In the genomic region with DNA sequence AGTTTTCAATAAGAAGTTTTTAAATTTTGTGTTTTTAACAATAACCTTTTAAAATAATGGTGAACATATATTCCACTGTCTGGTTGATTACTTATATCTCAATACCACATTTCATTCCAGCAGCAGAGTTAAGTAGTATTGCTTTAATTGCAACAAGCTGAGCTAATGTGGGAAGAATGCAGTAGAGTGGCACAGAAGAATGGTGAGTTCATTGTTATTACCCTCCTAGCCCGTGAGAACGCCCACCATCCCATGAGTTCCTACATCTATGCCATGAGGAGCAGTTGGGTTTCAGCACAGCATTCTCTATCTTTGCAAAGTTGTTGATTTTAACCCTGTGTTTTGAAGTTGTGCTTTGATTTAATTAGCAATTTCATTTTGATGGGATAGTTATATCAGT, we compare ENCODE assay signal across 1 cellular context.
TF ChIP-seq lines count a peak whose summit lies in the region.

No MANE protein-coding gene starts in this region.

TF ChIP-seq in GM23338, 12 proteins besides CTCF, POLR2A, EP300 and RAD21 (continued from another document):
- TF ChIP-seq POLR2AphosphoS5 (IDR thresholded peaks at IDR 0.05; ENCODE audit: low read depth), result no peak
- no peak for TF ChIP-seq EZH2 (IDR thresholded peaks at IDR 0.05; ENCODE audit: low read depth, unreplicated experiment)
- TF ChIP-seq STAT1 (IDR thresholded peaks at IDR 0.05; ENCODE audit: unreplicated experiment), result no peak
- TF ChIP-seq NANOG (IDR thresholded peaks at IDR 0.05; ENCODE audit: borderline replicate concordance), result no peak
- TF ChIP-seq, protein P1, sequence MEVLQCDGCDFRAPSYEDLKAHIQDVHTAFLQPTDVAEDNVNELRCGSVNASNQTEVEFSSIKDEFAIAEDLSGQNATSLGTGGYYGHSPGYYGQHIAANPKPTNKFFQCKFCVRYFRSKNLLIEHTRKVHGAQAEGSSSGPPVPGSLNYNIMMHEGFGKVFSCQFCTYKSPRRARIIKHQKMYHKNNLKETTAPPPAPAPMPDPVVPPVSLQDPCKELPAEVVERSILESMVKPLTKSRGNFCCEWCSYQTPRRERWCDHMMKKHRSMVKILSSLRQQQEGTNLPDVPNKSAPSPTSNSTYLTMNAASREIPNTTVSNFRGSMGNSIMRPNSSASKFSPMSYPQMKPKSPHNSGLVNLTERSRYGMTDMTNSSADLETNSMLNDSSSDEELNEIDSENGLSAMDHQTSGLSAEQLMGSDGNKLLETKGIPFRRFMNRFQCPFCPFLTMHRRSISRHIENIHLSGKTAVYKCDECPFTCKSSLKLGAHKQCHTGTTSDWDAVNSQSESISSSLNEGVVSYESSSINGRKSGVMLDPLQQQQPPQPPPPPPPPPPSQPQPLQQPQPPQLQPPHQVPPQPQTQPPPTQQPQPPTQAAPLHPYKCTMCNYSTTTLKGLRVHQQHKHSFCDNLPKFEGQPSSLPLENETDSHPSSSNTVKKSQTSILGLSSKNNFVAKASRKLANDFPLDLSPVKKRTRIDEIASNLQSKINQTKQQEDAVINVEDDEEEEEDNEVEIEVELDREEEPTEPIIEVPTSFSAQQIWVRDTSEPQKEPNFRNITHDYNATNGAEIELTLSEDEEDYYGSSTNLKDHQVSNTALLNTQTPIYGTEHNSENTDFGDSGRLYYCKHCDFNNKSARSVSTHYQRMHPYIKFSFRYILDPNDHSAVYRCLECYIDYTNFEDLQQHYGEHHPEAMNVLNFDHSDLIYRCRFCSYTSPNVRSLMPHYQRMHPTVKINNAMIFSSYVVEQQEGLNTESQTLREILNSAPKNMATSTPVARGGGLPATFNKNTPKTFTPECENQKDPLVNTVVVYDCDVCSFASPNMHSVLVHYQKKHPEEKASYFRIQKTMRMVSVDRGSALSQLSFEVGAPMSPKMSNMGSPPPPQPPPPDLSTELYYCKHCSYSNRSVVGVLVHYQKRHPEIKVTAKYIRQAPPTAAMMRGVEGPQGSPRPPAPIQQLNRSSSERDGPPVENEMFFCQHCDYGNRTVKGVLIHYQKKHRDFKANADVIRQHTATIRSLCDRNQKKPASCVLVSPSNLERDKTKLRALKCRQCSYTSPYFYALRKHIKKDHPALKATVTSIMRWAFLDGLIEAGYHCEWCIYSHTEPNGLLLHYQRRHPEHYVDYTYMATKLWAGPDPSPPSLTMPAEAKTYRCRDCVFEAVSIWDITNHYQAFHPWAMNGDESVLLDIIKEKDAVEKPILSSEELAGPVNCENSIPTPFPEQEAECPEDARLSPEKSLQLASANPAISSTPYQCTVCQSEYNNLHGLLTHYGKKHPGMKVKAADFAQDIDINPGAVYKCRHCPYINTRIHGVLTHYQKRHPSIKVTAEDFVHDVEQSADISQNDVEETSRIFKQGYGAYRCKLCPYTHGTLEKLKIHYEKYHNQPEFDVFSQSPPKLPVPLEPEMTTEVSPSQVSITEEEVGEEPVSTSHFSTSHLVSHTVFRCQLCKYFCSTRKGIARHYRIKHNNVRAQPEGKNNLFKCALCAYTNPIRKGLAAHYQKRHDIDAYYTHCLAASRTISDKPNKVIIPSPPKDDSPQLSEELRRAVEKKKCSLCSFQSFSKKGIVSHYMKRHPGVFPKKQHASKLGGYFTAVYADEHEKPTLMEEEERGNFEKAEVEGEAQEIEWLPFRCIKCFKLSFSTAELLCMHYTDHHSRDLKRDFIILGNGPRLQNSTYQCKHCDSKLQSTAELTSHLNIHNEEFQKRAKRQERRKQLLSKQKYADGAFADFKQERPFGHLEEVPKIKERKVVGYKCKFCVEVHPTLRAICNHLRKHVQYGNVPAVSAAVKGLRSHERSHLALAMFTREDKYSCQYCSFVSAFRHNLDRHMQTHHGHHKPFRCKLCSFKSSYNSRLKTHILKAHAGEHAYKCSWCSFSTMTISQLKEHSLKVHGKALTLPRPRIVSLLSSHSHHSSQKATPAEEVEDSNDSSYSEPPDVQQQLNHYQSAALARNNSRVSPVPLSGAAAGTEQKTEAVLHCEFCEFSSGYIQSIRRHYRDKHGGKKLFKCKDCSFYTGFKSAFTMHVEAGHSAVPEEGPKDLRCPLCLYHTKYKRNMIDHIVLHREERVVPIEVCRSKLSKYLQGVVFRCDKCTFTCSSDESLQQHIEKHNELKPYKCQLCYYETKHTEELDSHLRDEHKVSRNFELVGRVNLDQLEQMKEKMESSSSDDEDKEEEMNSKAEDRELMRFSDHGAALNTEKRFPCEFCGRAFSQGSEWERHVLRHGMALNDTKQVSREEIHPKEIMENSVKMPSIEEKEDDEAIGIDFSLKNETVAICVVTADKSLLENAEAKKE (CRISPR knock-in tag; IDR thresholded peaks at IDR 0.05), result no peak
